In genomic region chr1:3896396-3897000, GRCh38 we compare ENCODE assay signal across 28 cellular contexts. TPM values are rescaled to one million over a fixed set of nuclear protein-coding genes. Genes with fewer than 3 reads are reported as not detected.
A peak's percentile ranks its signal among the peaks of the same experiment; 100 is the strongest.
DNase-seq lines count a peak whose midpoint lies in the region; ATAC-seq and TF ChIP-seq lines count a peak whose summit lies in the region.
"Had no signal": no experiment of that assay in that cellular context is flagged by ENCODE, and none has a peak within 500 bp of the region (broad histone marks: within the 10 kb centered on the region; RNA-seq: fewer than 3 reads in every experiment).

No MANE protein-coding gene starts in this region.

- H3K9me3 ChIP-seq in IMR-90 (ENCODE audit: control insufficient read depth, insufficient read depth, low read length) (no peaks in the 10 kb centered on the region), lower lobe of right lung (peaks cover 6% of the 10 kb centered on the region), sigmoid colon (no peaks in the 10 kb centered on the region)
- H3K9me3 ChIP-seq: SK-N-SH had no signal

- H3K4me1 ChIP-seq in IMR-90 (ENCODE audit: control insufficient read depth, insufficient read depth, low read length): peaks cover 14% of the 10 kb centered on the region
- peaks cover 10% of the 10 kb centered on the region for H3K4me1 ChIP-seq in lower lobe of right lung
- peaks cover 0 to 49% (median 33%) of the 10 kb centered on the region in 4 donors for H3K4me1 ChIP-seq in sigmoid colon

- CTCF ChIA-PET in IMR-90 (lab: Yijun Ruan, JAX): no interaction called here

- no peak overlapping the region; the same call in 1 of the 2 replicates for H3K23ac ChIP-seq in IMR-90 (ENCODE audit: low read depth, low read length)

- H3K27ac Mint-ChIP-seq in activated T-helper 2 cell treated with anti-CD3 and anti-CD28 coated beads, Interferon-gamma antibody, Interleukin-2, Interleukin-4, amounts not matched to agents 10 μg/mL and 5 μg/mL and 100 μg/mL, durations not matched to agents 14 hours and 24 hours and 36 hours: no peak overlapping the region
- H3K27ac Mint-ChIP-seq: activated CD8-positive, alpha-beta T cell treated with anti-CD3 and anti-CD28 coated beads, Interleukin-2, amount 10 ng/mL, durations not matched to agents 7 days and 5 days; activated naive CD4-positive, alpha-beta T cell treated with anti-CD3 and anti-CD28 coated beads, Interleukin-2, amount 50 U/mL, for 24 hours; B cell; memory B cell; T-helper 1 cell treated with Interleukin-12 subunit alpha and Interleukin-12 subunit beta and Interleukin-4 antibody, amounts not matched to agents 30 μg/mL and 1 μg/mL, for 36 hours had no signal

- no peak for TF ChIP-seq POLR2A in IMR-90 (IDR thresholded peaks at IDR 0.05; ENCODE audit: low read depth, low read length)
- TF ChIP-seq POLR2A in sigmoid colon (IDR thresholded peaks at IDR 0.05): no peak

- peak overlapping the region; percentile 62 for H2BK120ac ChIP-seq in IMR-90 (ENCODE audit: low read depth, low read length)

- peaks cover 22% of the 10 kb centered on the region for H4K20me1 ChIP-seq in IMR-90 (ENCODE audit: insufficient read depth, low read length)

- H3K79me1 ChIP-seq in IMR-90 (ENCODE audit: low read depth in 1 of 2, low read length in 2 of 2): peaks cover 9 to 38% of the 10 kb centered on the region in 2 experiments; a peak in 3 of 4 replicates

- H3K36me3 Mint-ChIP-seq in activated T-helper 2 cell treated with anti-CD3 and anti-CD28 coated beads, Interferon-gamma antibody, Interleukin-2, Interleukin-4, amounts not matched to agents 10 μg/mL and 5 μg/mL and 100 μg/mL, durations not matched to agents 14 hours and 24 hours and 36 hours (ENCODE audit: low read depth): peaks cover 38% of the 10 kb centered on the region

- H3K18ac ChIP-seq in IMR-90 (ENCODE audit: low read depth, low read length): no peak overlapping the region

- no peak overlapping the region for H3K9ac ChIP-seq in IMR-90 (ENCODE audit: low read depth, low read length)
- H3K9ac ChIP-seq: GM23248, SK-N-SH had no signal

- intact Hi-C loops in IMR-90 (cut with micrococcal nuclease) (no loop called here), lower lobe of right lung (cut with DNase I) (no loop called here), sigmoid colon (cut with DNase I) (no loop called here), sciatic nerve (cut with DNase I) (no loop called here)
- intact Hi-C loops in activated T-helper 2 cell treated with anti-CD3 and anti-CD28 coated beads, Interferon-gamma antibody, Interleukin-2, Interleukin-4, amounts not matched to agents 10 μg/mL and 5 μg/mL and 100 μg/mL, durations not matched to agents 14 hours and 24 hours and 36 hours (cut with micrococcal nuclease): no loop called here

- H4K8ac ChIP-seq in IMR-90 (ENCODE audit: low read depth in 2 of 2, low read length in 2 of 2): peak overlapping the region in 1 of 2 experiments; percentile 49; a peak in 1 of 4 replicates

- H2AK5ac ChIP-seq in IMR-90 (ENCODE audit: low read depth, low read length): peak overlapping the region; percentile 68; the same call in 1 of the 2 replicates

- ATAC-seq in IMR-90 (ENCODE audit: low read depth) (no peak), lower lobe of right lung (no peak), sciatic nerve (no peak)
- ATAC-seq: activated CD8-positive, alpha-beta T cell treated with anti-CD3 and anti-CD28 coated beads, Interleukin-2, amount 10 ng/mL, durations not matched to agents 7 days and 5 days; left lobe of liver; psoas muscle had no signal

- peaks cover 21% of the 10 kb centered on the region for H3K9me3 Mint-ChIP-seq in activated T-helper 2 cell treated with anti-CD3 and anti-CD28 coated beads, Interferon-gamma antibody, Interleukin-2, Interleukin-4, amounts not matched to agents 10 μg/mL and 5 μg/mL and 100 μg/mL, durations not matched to agents 14 hours and 24 hours and 36 hours

- H3K4me3 ChIP-seq in IMR-90 (ENCODE audit: insufficient read depth, low read depth, low read length): no peak overlapping the region
- H3K4me3 ChIP-seq in lower lobe of right lung: no peak overlapping the region
- no peak overlapping the region for H3K4me3 ChIP-seq in sigmoid colon
- H3K4me3 ChIP-seq: GM23248, psoas muscle had no signal

- in situ Hi-C loops in IMR-90 (cut with MboI; ENCODE audit: low sequenced_read_pairs): no loop called here

- no peaks in the 10 kb centered on the region for H3K27me3 Mint-ChIP-seq in activated T-helper 2 cell treated with anti-CD3 and anti-CD28 coated beads, Interferon-gamma antibody, Interleukin-2, Interleukin-4, amounts not matched to agents 10 μg/mL and 5 μg/mL and 100 μg/mL, durations not matched to agents 14 hours and 24 hours and 36 hours (ENCODE audit: low read depth)
- H3K27me3 Mint-ChIP-seq: activated naive CD4-positive, alpha-beta T cell treated with anti-CD3 and anti-CD28 coated beads, Interleukin-2, amount 50 U/mL, for 24 hours; B cell; CD8-positive, alpha-beta memory T cell; memory B cell had no signal

- no peak overlapping the region for H2AK9ac ChIP-seq in IMR-90 (replicated peaks; ENCODE audit: low read depth, low read length, poor library complexity)

- dilution Hi-C loops in IMR-90 (cut with HindIII; ENCODE audit: low sequenced_read_pairs, unreplicated experiment): no loop called here

- 0 out of 2 replicates have a peak overlapping the region, but pooled peaks have one; percentile 80 for H4K5ac ChIP-seq in IMR-90 (ENCODE audit: low read depth, low read length)

- H3K27ac ChIP-seq in IMR-90 (ENCODE audit: insufficient read depth, low read length): peak overlapping the region; percentile 41; the same call in 1 of the 2 replicates
- H3K27ac ChIP-seq in lower lobe of right lung: no peak overlapping the region
- H3K27ac ChIP-seq in sigmoid colon: peak overlapping the region in 3 of 4 donors; percentile 36 to 80 (median 69)
- H3K27ac ChIP-seq: brain microvascular endothelial cell, GM23248, psoas muscle had no signal

- H3K27me3 ChIP-seq in IMR-90 (ENCODE audit: control insufficient read depth, insufficient read depth, low read length) (no peaks in the 10 kb centered on the region), lower lobe of right lung (ENCODE audit: low read depth) (no peaks in the 10 kb centered on the region), sigmoid colon (no peaks in the 10 kb centered on the region)
- H3K27me3 ChIP-seq: brain microvascular endothelial cell had no signal

- no CpG with 5 or more reads among the region's 7 CpGs for WGBS in IMR-90 (ENCODE audit: extremely low coverage in 2 of 2, insufficient read length in 1 of 2), 2 experiments
- 94% methylated on average over 7 of the region's 7 CpGs for WGBS in sigmoid colon, 2 donors

- peaks cover 7% of the 10 kb centered on the region for H3K36me3 ChIP-seq in IMR-90 (ENCODE audit: control insufficient read depth, insufficient read depth, low read length)
- H3K36me3 ChIP-seq in lower lobe of right lung: peaks cover 5% of the 10 kb centered on the region
- peaks cover 0 to 2% (median under 1%) of the 10 kb centered on the region in 4 donors for H3K36me3 ChIP-seq in sigmoid colon

- peaks cover 9% of the 10 kb centered on the region; the same call in 1 of the 2 replicates for H3K9me1 ChIP-seq in IMR-90 (ENCODE audit: insufficient read depth, low read length)

- H2BK15ac ChIP-seq in IMR-90 (ENCODE audit: low read depth, low read length): 0 out of 3 replicates have a peak overlapping the region, but pooled peaks have one; percentile 12

- DNase-seq in IMR-90 (no peak), UCSD-AML1 (lab: John Stamatoyannopoulos, UW; ENCODE audit: unreplicated experiment) (peak; percentile 51), lower lobe of right lung (peak; percentile 14), sigmoid colon (no peak), sciatic nerve (ENCODE audit: low spot score) (no peak)
- DNase-seq in central memory CD4-positive, alpha-beta T cell: no peak
- no peak for DNase-seq in activated T-helper 2 cell treated with anti-CD3 and anti-CD28 coated beads, Interferon-gamma antibody, Interleukin-2, Interleukin-4, amounts not matched to agents 10 μg/mL and 5 μg/mL and 100 μg/mL, durations not matched to agents 14 hours and 24 hours and 36 hours (ENCODE audit: low spot score)
- DNase-seq: activated CD4-positive, alpha-beta T cell treated with anti-CD3 and anti-CD28 coated beads for 1 hour; activated CD8-positive, alpha-beta T cell treated with anti-CD3 and anti-CD28 coated beads, Interleukin-2, amount 10 ng/mL, durations not matched to agents 7 days and 5 days; amniotic stem cell; brain microvascular endothelial cell; CD8-positive, alpha-beta memory T cell; GM23248; KG1; MM.1S; NCI-H1930; NCI-H2171 treated with DMSO at 0.1 percent for 48 hours; NCI-H524; NK-92 treated with Interleukin-12 subunit alpha and Interleukin-12 subunit beta, amount 100 ng/mL, for 24 hours; nucleus accumbens; SK-N-SH; stimulated activated naive CD4-positive, alpha-beta T cell treated with Interleukin-2 at 50 U/mL for 16 hours had no signal

- no peak overlapping the region for H3K14ac ChIP-seq in IMR-90 (replicated peaks; ENCODE audit: low read depth, low read length)

- POLR2A ChIA-PET in IMR-90 (lab: Charles Lee; ENCODE audit: unreplicated experiment): no interaction called here

- H3K4me1 Mint-ChIP-seq in activated T-helper 2 cell treated with anti-CD3 and anti-CD28 coated beads, Interferon-gamma antibody, Interleukin-2, Interleukin-4, amounts not matched to agents 10 μg/mL and 5 μg/mL and 100 μg/mL, durations not matched to agents 14 hours and 24 hours and 36 hours (ENCODE audit: low read depth): peaks cover 24% of the 10 kb centered on the region

- no peak overlapping the region; the same call in 1 of the 2 replicates for H2BK20ac ChIP-seq in IMR-90 (ENCODE audit: low read depth, low read length)

- TF ChIP-seq RAD21 in IMR-90 (IDR thresholded peaks at IDR 0.05; ENCODE audit: low read length): no peak

- no peak overlapping the region for H3K4me2 ChIP-seq in IMR-90 (ENCODE audit: low read depth, low read length)
- H3K4me2 ChIP-seq: SK-N-SH had no signal

- H3K56ac ChIP-seq in IMR-90 (ENCODE audit: extremely low read depth, insufficient read depth, low read length): no peak overlapping the region

- BruUV-seq in IMR-90 (replicated peaks; lab: Mats Ljungman, UMichigan): no TSS peak

- H4K91ac ChIP-seq in IMR-90 (ENCODE audit: insufficient read depth, low read depth, low read length): peak overlapping the region; percentile 78

- no peak overlapping the region for H3K4me3 Mint-ChIP-seq in activated T-helper 2 cell treated with anti-CD3 and anti-CD28 coated beads, Interferon-gamma antibody, Interleukin-2, Interleukin-4, amounts not matched to agents 10 μg/mL and 5 μg/mL and 100 μg/mL, durations not matched to agents 14 hours and 24 hours and 36 hours (ENCODE audit: low read depth)
- H3K4me3 Mint-ChIP-seq: activated CD8-positive, alpha-beta T cell treated with anti-CD3 and anti-CD28 coated beads, Interleukin-2, amount 10 ng/mL, durations not matched to agents 7 days and 5 days; activated naive CD4-positive, alpha-beta T cell treated with anti-CD3 and anti-CD28 coated beads, Interleukin-2, amount 50 U/mL, for 24 hours; B cell; memory B cell had no signal

- peak overlapping the region; percentile 40 for H2BK5ac ChIP-seq in IMR-90 (ENCODE audit: low read depth, low read length, poor library complexity, severe bottlenecking)

- H3K4ac ChIP-seq in IMR-90 (ENCODE audit: low read depth, low read length): peak overlapping the region; percentile 66

- no peak for TF ChIP-seq CTCF in IMR-90 (conservative IDR thresholded peaks at IDR 0.05; ENCODE audit: low read depth, low read length)
- TF ChIP-seq CTCF in lower lobe of right lung (IDR thresholded peaks at IDR 0.05): no peak
- TF ChIP-seq CTCF in sigmoid colon (IDR thresholded peaks at IDR 0.05): no peak

- no peak overlapping the region for H2AFZ ChIP-seq in IMR-90 (replicated peaks; ENCODE audit: low read length, poor library complexity)
- H2AFZ ChIP-seq: GM23248 had no signal

- TF ChIP-seq EP300 in sigmoid colon (IDR thresholded peaks at IDR 0.05): no peak

RNA-seq across cellular contexts. Expression of gene C1orf174, which starts 3.6 kb away (rescaled TPM):
- total RNA-seq in IMR-90 (2012; rRNA removed): 45.7 and 49.7 TPM in 2 replicates
- polyA plus RNA-seq in IMR-90 (2012; rRNA removed): 22.5 and 26.7 TPM in 2 replicates
- 18.4 and 30.4 TPM in 2 replicates for polyA plus RNA-seq in IMR-90 (2012; cell fraction: cytosol; rRNA removed)
- polyA plus RNA-seq in IMR-90 (2012; cell fraction: nucleus; rRNA removed; ENCODE audit: low replicate concordance): 41.8 and 56.3 TPM in 2 replicates
- total RNA-seq in lower lobe of right lung: 19.8 TPM
- 10 to 100 TPM; 23.4 to 33.0 (median 24.5) TPM for total RNA-seq in sigmoid colon
- polyA plus RNA-seq in sigmoid colon: 10 to 100 TPM; 10.8 to 21.2 (median 19.9) TPM
- total RNA-seq in activated T-helper 2 cell treated with anti-CD3 and anti-CD28 coated beads, Interferon-gamma antibody, Interleukin-2, Interleukin-4, amounts not matched to agents 10 μg/mL and 5 μg/mL and 100 μg/mL, durations not matched to agents 14 hours and 24 hours and 36 hours: 44.0 and 44.9 TPM in 2 replicates
- total RNA-seq in sciatic nerve: 18.6 TPM

RNA-seq across cellular contexts. Expression of gene DFFB, which starts 39.2 kb away (rescaled TPM):
- total RNA-seq in IMR-90 (2012; rRNA removed) (6.7 and 7.3 TPM in 2 replicates), lower lobe of right lung (10.6 TPM), sigmoid colon (1 to 10 TPM; 2.9 to 7.4 (median 6.6) TPM), sciatic nerve (9.3 TPM)
- polyA plus RNA-seq in IMR-90 (2012; rRNA removed) (6.5 and 8.2 TPM in 2 replicates), sigmoid colon (1 to 10 TPM; 1.8 to 9.0 (median 3.2) TPM)
- 4.6 and 5.5 TPM in 2 replicates for polyA plus RNA-seq in IMR-90 (2012; cell fraction: cytosol; rRNA removed)
- 19.8 and 20.2 TPM in 2 replicates for polyA plus RNA-seq in IMR-90 (2012; cell fraction: nucleus; rRNA removed; ENCODE audit: low replicate concordance)
- 15.2 and 17.3 TPM in 2 replicates for total RNA-seq in activated T-helper 2 cell treated with anti-CD3 and anti-CD28 coated beads, Interferon-gamma antibody, Interleukin-2, Interleukin-4, amounts not matched to agents 10 μg/mL and 5 μg/mL and 100 μg/mL, durations not matched to agents 14 hours and 24 hours and 36 hours

RNA-seq across cellular contexts. Expression of gene CEP104, which starts 39.5 kb away (rescaled TPM):
- total RNA-seq in IMR-90 (2012; rRNA removed): 14.3 and 20.0 TPM in 2 replicates
- polyA plus RNA-seq in IMR-90 (2012; rRNA removed): 17.5 and 17.9 TPM in 2 replicates
- polyA plus RNA-seq in IMR-90 (2012; cell fraction: cytosol; rRNA removed): 5.9 and 7.6 TPM in 2 replicates
- 17.7 and 21.7 TPM in 2 replicates for polyA plus RNA-seq in IMR-90 (2012; cell fraction: nucleus; rRNA removed; ENCODE audit: low replicate concordance)
- 53.9 TPM for total RNA-seq in lower lobe of right lung
- 10 to 100 TPM; 21.6 to 32.5 (median 25.3) TPM for total RNA-seq in sigmoid colon
- 10 to 100 TPM; 12.0 to 16.0 (median 12.9) TPM for polyA plus RNA-seq in sigmoid colon
- total RNA-seq in activated T-helper 2 cell treated with anti-CD3 and anti-CD28 coated beads, Interferon-gamma antibody, Interleukin-2, Interleukin-4, amounts not matched to agents 10 μg/mL and 5 μg/mL and 100 μg/mL, durations not matched to agents 14 hours and 24 hours and 36 hours: 35.4 and 49.9 TPM in 2 replicates
- 53.9 TPM for total RNA-seq in sciatic nerve

Comparison
In these comparisons a context has a peak if more than half of its experiments do, and no peak if none do; other contexts are left out.
1. DNase-seq: peak in UCSD-AML1 (single experiment) and lower lobe of right lung (single experiment); none in IMR-90 (single experiment), sigmoid colon (single experiment), central memory CD4-positive, alpha-beta T cell (single experiment), activated T-helper 2 cell treated with anti-CD3 and anti-CD28 coated beads, Interferon-gamma antibody, Interleukin-2, Interleukin-4, amounts not matched to agents 10 μg/mL and 5 μg/mL and 100 μg/mL, durations not matched to agents 14 hours and 24 hours and 36 hours (single experiment) and sciatic nerve (single experiment).